9 cellular contexts compared by ENCODE assay signal in genomic region chr20:51480507-51481270, GRCh38.
DNase-seq lines count a peak whose midpoint lies in the region; ATAC-seq and TF ChIP-seq lines count a peak whose summit lies in the region.
"Had no signal": no experiment of that assay in that cellular context is flagged by ENCODE, and none has a peak within 500 bp of the region (broad histone marks: within the 10 kb centered on the region; RNA-seq: fewer than 3 reads in every experiment).

No MANE protein-coding gene starts in this region.

- peak overlapping the region; percentile 70 for H3K27ac ChIP-seq in CD4-positive, alpha-beta memory T cell (ENCODE audit: low read depth, low read length)
- H3K27ac ChIP-seq: cardiac muscle cell had no signal

- H3K9me3 Mint-ChIP-seq in CD4-positive, alpha-beta memory T cell = peaks cover 0 to 1% (median 0%) of the 10 kb centered on the region in 8 donors
- peaks cover 3% of the 10 kb centered on the region for H3K9me3 Mint-ChIP-seq in activated naive CD8-positive, alpha-beta T cell treated with anti-CD3 and anti-CD28 coated beads, Interleukin-2, amount 10 ng/mL, durations not matched to agents 7 days and 5 days
- peaks cover 5% of the 10 kb centered on the region for H3K9me3 Mint-ChIP-seq in osteocyte (ENCODE audit: unreplicated experiment)
- H3K9me3 Mint-ChIP-seq in HFFc6 = peaks cover 5% of the 10 kb centered on the region; the same call in 1 of the 2 replicates

- H3K4me1 Mint-ChIP-seq in CD4-positive, alpha-beta memory T cell = peaks cover 62 to 92% (median 80%) of the 10 kb centered on the region in 4 donors
- peaks cover 84% of the 10 kb centered on the region for H3K4me1 Mint-ChIP-seq in activated naive CD8-positive, alpha-beta T cell treated with anti-CD3 and anti-CD28 coated beads, Interleukin-2, amount 10 ng/mL, durations not matched to agents 7 days and 5 days
- H3K4me1 Mint-ChIP-seq in osteocyte (ENCODE audit: unreplicated experiment) = no peaks in the 10 kb centered on the region
- H3K4me1 Mint-ChIP-seq in HFFc6 (ENCODE audit: low read depth) = no peaks in the 10 kb centered on the region

- peaks cover 42 to 65% of the 10 kb centered on the region in 2 donors for H3K36me3 Mint-ChIP-seq in CD4-positive, alpha-beta memory T cell
- peaks cover 56% of the 10 kb centered on the region for H3K36me3 Mint-ChIP-seq in activated naive CD8-positive, alpha-beta T cell treated with anti-CD3 and anti-CD28 coated beads, Interleukin-2, amount 10 ng/mL, durations not matched to agents 7 days and 5 days
- no peaks in the 10 kb centered on the region for H3K36me3 Mint-ChIP-seq in osteocyte (ENCODE audit: unreplicated experiment)
- H3K36me3 Mint-ChIP-seq in HFFc6 (ENCODE audit: low read depth) = peaks cover 8% of the 10 kb centered on the region

- ATAC-seq in GM21381 (IDR thresholded peaks at IDR 0.05; ENCODE audit: unreplicated experiment) = peak; percentile 80
- ATAC-seq in HG03565 (IDR thresholded peaks at IDR 0.05; ENCODE audit: unreplicated experiment) = peak; percentile 78
- peak; percentile 45 for ATAC-seq in activated naive CD8-positive, alpha-beta T cell treated with anti-CD3 and anti-CD28 coated beads, Interleukin-2, amount 10 ng/mL, durations not matched to agents 7 days and 5 days (ENCODE audit: low read depth)

- intact Hi-C loops in CD4-positive, alpha-beta memory T cell (cut with micrococcal nuclease) = loop anchor here (1.0 to 2.0 kb wide), 2 partner anchors 20 to 61 kb away; no protein-coding TSS in a partner anchor

- H3K4me3 Mint-ChIP-seq in CD4-positive, alpha-beta memory T cell = peak overlapping the region; percentile 78 to 86 (median 80)
- H3K4me3 Mint-ChIP-seq in activated naive CD8-positive, alpha-beta T cell treated with anti-CD3 and anti-CD28 coated beads, Interleukin-2, amount 10 ng/mL, durations not matched to agents 7 days and 5 days = peak overlapping the region; percentile 74
- H3K4me3 Mint-ChIP-seq in osteocyte (ENCODE audit: unreplicated experiment) (no peak overlapping the region), HFFc6 (no peak overlapping the region)

- CTCF ChIA-PET in CD4-positive, alpha-beta memory T cell (lab: Charles Lee; ENCODE audit: partially characterized antibody) = interaction anchor here (0.9 to 1.7 kb wide), 4 partner anchors 17 to 94 kb away, joined by 3 to 7 read pairs (median 3); no protein-coding TSS in a partner anchor

- POLR2A ChIA-PET in CD4-positive, alpha-beta memory T cell (lab: Charles Lee; ENCODE audit: partially characterized antibody) = interaction anchor here (0.7 to 3.1 kb wide), 12 partner anchors 11 to 95 kb away, joined by 3 to 19 read pairs (median 3); partner anchors contain the start of gene NFATC2
- POLR2A ChIA-PET in activated naive CD8-positive, alpha-beta T cell treated with anti-CD3 and anti-CD28 coated beads, Interleukin-2, amount 10 ng/mL, durations not matched to agents 7 days and 5 days (lab: Charles Lee) = interaction anchor here (0.8 to 3.1 kb wide), 8 partner anchors 9 to 79 kb away, joined by 3 to 13 read pairs (median 3); partner anchors contain the start of gene NFATC2

- no peaks in the 10 kb centered on the region for H3K27me3 ChIP-seq in CD4-positive, alpha-beta memory T cell (ENCODE audit: insufficient read depth, low read length)
- H3K27me3 ChIP-seq: cardiac muscle cell had no signal

- H3K4me1 ChIP-seq in CD4-positive, alpha-beta memory T cell (ENCODE audit: insufficient read depth, low read length) = peaks cover 57% of the 10 kb centered on the region

- H3K9me3 ChIP-seq in CD4-positive, alpha-beta memory T cell (ENCODE audit: control insufficient read depth in 1 of 2, low read length in 2 of 2) = no peaks in the 10 kb centered on the region

- TF ChIP-seq CTCF in osteocyte (IDR thresholded peaks at IDR 0.05) (no peak), HFFc6 (IDR thresholded peaks at IDR 0.05) (no peak)

- peak overlapping the region in 1 of 2 donors; percentile 0 for H3K4me3 ChIP-seq in CD4-positive, alpha-beta memory T cell (ENCODE audit: low read length in 2 of 2)
- H3K4me3 ChIP-seq: cardiac muscle cell had no signal

- H3K36me3 ChIP-seq in CD4-positive, alpha-beta memory T cell (ENCODE audit: insufficient read depth, low read length) = peaks cover under 1% of the 10 kb centered on the region
- H3K36me3 ChIP-seq: cardiac muscle cell had no signal

- H3K27me3 Mint-ChIP-seq in CD4-positive, alpha-beta memory T cell = no peaks in the 10 kb centered on the region
- H3K27me3 Mint-ChIP-seq in activated naive CD8-positive, alpha-beta T cell treated with anti-CD3 and anti-CD28 coated beads, Interleukin-2, amount 10 ng/mL, durations not matched to agents 7 days and 5 days = no peaks in the 10 kb centered on the region
- H3K27me3 Mint-ChIP-seq in osteocyte (ENCODE audit: unreplicated experiment) (peaks cover 3% of the 10 kb centered on the region), HFFc6 (ENCODE audit: insufficient read depth) (no peaks in the 10 kb centered on the region)

- H3K27ac Mint-ChIP-seq in CD4-positive, alpha-beta memory T cell = peak overlapping the region; percentile 79 to 97 (median 92)
- peak overlapping the region; percentile 90 for H3K27ac Mint-ChIP-seq in activated naive CD8-positive, alpha-beta T cell treated with anti-CD3 and anti-CD28 coated beads, Interleukin-2, amount 10 ng/mL, durations not matched to agents 7 days and 5 days
- H3K27ac Mint-ChIP-seq in osteocyte (ENCODE audit: unreplicated experiment) (no peak overlapping the region), HFFc6 (no peak overlapping the region)

- DNase-seq in CD4-positive, alpha-beta memory T cell = peak in 4 of 5 donors; percentile 20 to 75 (median 30)
- no peak for DNase-seq in activated naive CD8-positive, alpha-beta T cell treated with anti-CD3 and anti-CD28 coated beads, Interleukin-2, amount 10 ng/mL, durations not matched to agents 7 days and 5 days
- no peak for DNase-seq in midbrain (lab: John Stamatoyannopoulos, UW)
- no peak for DNase-seq in osteocyte (ENCODE audit: extremely low spot score, unreplicated experiment)
- no peak for DNase-seq in HFFc6
- no peak for DNase-seq in DMS53 (lab: John Stamatoyannopoulos, UW)

Comparison
In these comparisons a context has a peak if more than half of its experiments do, and no peak if none do; other contexts are left out.
1. DNase-seq: peak in CD4-positive, alpha-beta memory T cell (4 of 5); none in activated naive CD8-positive, alpha-beta T cell treated with anti-CD3 and anti-CD28 coated beads, Interleukin-2, amount 10 ng/mL, durations not matched to agents 7 days and 5 days (single experiment), midbrain (single experiment), osteocyte (single experiment), HFFc6 (single experiment) and DMS53 (single experiment).
2. H3K27ac Mint-ChIP-seq: peak in CD4-positive, alpha-beta memory T cell (7 of 7) and activated naive CD8-positive, alpha-beta T cell treated with anti-CD3 and anti-CD28 coated beads, Interleukin-2, amount 10 ng/mL, durations not matched to agents 7 days and 5 days (single experiment); none in osteocyte (single experiment) and HFFc6 (single experiment).
3. H3K4me3 Mint-ChIP-seq: peak in CD4-positive, alpha-beta memory T cell (8 of 8) and activated naive CD8-positive, alpha-beta T cell treated with anti-CD3 and anti-CD28 coated beads, Interleukin-2, amount 10 ng/mL, durations not matched to agents 7 days and 5 days (single experiment); none in osteocyte (single experiment) and HFFc6 (single experiment).
4. Peak in every context shown above with its lines, with median percentiles within 50 percentile points of each other: ATAC-seq.